ENCODE assay signal across 9 cellular contexts in the genomic region with DNA sequence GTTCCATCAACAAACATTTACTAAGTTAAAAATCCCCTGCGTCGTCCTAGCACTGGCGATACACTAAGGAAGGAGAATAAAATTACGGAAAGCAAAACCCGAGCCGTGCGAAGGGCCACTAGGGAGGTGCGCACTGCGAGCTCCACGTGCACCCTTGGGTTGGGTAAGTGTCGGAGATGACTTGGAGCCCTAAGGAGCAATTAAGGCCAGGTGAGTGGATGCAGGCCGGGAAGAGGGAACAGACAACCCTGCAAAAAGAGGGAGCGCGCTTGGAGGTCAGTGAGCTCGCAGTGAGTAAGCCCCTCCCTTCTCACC. TPM values are rescaled to one million over a fixed set of nuclear protein-coding genes. Genes with fewer than 3 reads are reported as not detected.
DNase-seq lines count a peak whose midpoint lies in the region; ATAC-seq and TF ChIP-seq lines count a peak whose summit lies in the region.
"Had no signal": no experiment of that assay in that cellular context is flagged by ENCODE, and none has a peak within 500 bp of the region (broad histone marks: within the 10 kb centered on the region; RNA-seq: fewer than 3 reads in every experiment).

No MANE protein-coding gene starts in this region.

- H3K27ac Mint-ChIP-seq in CD14-positive monocyte: peak overlapping the region; percentile 94 to 97 (median 95)

- WGBS in heart left ventricle, 4 donors: 0 to 2% (median 1%) methylated on average over 14 to 15 of the region's 15 CpGs
- 0 to 1% (median 1%) methylated on average over 15 of the region's 15 CpGs for WGBS in spleen, 5 donors

- peaks cover 23 to 33% of the 10 kb centered on the region in 2 donors for H3K36me3 Mint-ChIP-seq in CD14-positive monocyte

- H3K9me3 ChIP-seq in heart left ventricle (no peaks in the 10 kb centered on the region), spleen (no peaks in the 10 kb centered on the region)

- ATAC-seq in SK-N-SH treated with all-trans-retinoic acid at 6 μM for 48 hours (peak; percentile 43), heart left ventricle (peak in 1 of 4 donors; percentile 6)

- intact Hi-C loops in CD14-positive monocyte (cut with micrococcal nuclease): loop anchor here (5.0 kb wide), 1 partner anchor 94 kb away; a partner anchor contains a TSS
- intact Hi-C loops in heart left ventricle (cut with DNase I): no loop called here
- intact Hi-C loops in spleen (cut with DNase I; ENCODE audit: low total_unique reads): no loop called here

- TF ChIP-seq POLR2A in heart left ventricle (IDR thresholded peaks at IDR 0.05): no peak
- no peak for TF ChIP-seq POLR2A in spleen (IDR thresholded peaks at IDR 0.05)

- no peak for DNase-seq in CD14-positive monocyte (ENCODE audit: low spot score)
- DNase-seq in H7: no peak
- DNase-seq in heart left ventricle: no peak
- no peak for DNase-seq in spleen
- no peak for DNase-seq in activated gamma-delta T cell (lab: John Stamatoyannopoulos, UW)
- no peak for DNase-seq in amniotic stem cell (lab: John Stamatoyannopoulos, UW)
- DNase-seq in COLO829 (ENCODE audit: low spot score): no peak

- peaks cover 20% of the 10 kb centered on the region for H3K4me1 Mint-ChIP-seq in CD14-positive monocyte

- peak overlapping the region; percentile 86 to 98 for H3K4me3 Mint-ChIP-seq in CD14-positive monocyte

- H3K36me3 ChIP-seq in H7 (replicated peaks; ENCODE audit: control insufficient read depth, insufficient read depth, low read length) (peaks cover 10% of the 10 kb centered on the region), heart left ventricle (peaks cover 0 to 34% (median 26%) of the 10 kb centered on the region in 9 donors), spleen (peaks cover 0 to 30% (median 19%) of the 10 kb centered on the region in 6 donors)

- H3K27me3 ChIP-seq in H7 (ENCODE audit: control insufficient read depth, insufficient read depth, low read length) (no peaks in the 10 kb centered on the region), heart left ventricle (no peaks in the 10 kb centered on the region), spleen (replicated peaks in 1 of 7) (no peaks in the 10 kb centered on the region)

- TF ChIP-seq CTCF in CD14-positive monocyte (IDR thresholded peaks at IDR 0.05) (no peak), heart left ventricle (IDR thresholded peaks at IDR 0.05) (no peak), spleen (IDR thresholded peaks at IDR 0.05 in 8 of 11, conservative IDR thresholded peaks at IDR 0.05 in 3 of 11) (no peak)

- H3K9me3 Mint-ChIP-seq in CD14-positive monocyte: peaks cover 0 to 2% (median 0%) of the 10 kb centered on the region in 7 donors

- H3K27me3 Mint-ChIP-seq in CD14-positive monocyte (ENCODE audit: low read depth in 3 of 3): peaks cover 0 to 2% (median 1%) of the 10 kb centered on the region in 3 donors

- H3K27ac ChIP-seq in heart left ventricle (peak overlapping the region; percentile 15 to 94 (median 85)), spleen (peak overlapping the region; percentile 70 to 91 (median 86))

- H3K4me3 ChIP-seq in H7 (ENCODE audit: insufficient read depth, low read depth, low read length) (peak overlapping the region; percentile 98), heart left ventricle (peak overlapping the region; percentile 71 to 100 (median 88)), spleen (peak overlapping the region; percentile 99 to 100 (median 100))

- peaks cover 4 to 21% (median 15%) of the 10 kb centered on the region in 12 donors for H3K4me1 ChIP-seq in heart left ventricle
- H3K4me1 ChIP-seq in spleen: peaks cover 10 to 32% (median 28%) of the 10 kb centered on the region in 6 donors

TF ChIP-seq in SK-N-SH treated with all-trans-retinoic acid at 6 μM for 48 hours, 23 proteins besides CTCF, POLR2A, EP300 and RAD21 (continues in another document):
- no peak for TF ChIP-seq BACH2 (CRISPR knock-in tag; IDR thresholded peaks at IDR 0.05; ENCODE audit: borderline replicate concordance)
- no peak for TF ChIP-seq PPARA (CRISPR knock-in tag; IDR thresholded peaks at IDR 0.05; ENCODE audit: borderline replicate concordance)
- TF ChIP-seq ZFP3 (CRISPR knock-in tag; IDR thresholded peaks at IDR 0.05): no peak
- TF ChIP-seq ARNTL (CRISPR knock-in tag; IDR thresholded peaks at IDR 0.05; ENCODE audit: borderline replicate concordance, low read depth): no peak
- no peak for TF ChIP-seq ZNF70 (CRISPR knock-in tag; IDR thresholded peaks at IDR 0.05)
- TF ChIP-seq, protein P1, sequence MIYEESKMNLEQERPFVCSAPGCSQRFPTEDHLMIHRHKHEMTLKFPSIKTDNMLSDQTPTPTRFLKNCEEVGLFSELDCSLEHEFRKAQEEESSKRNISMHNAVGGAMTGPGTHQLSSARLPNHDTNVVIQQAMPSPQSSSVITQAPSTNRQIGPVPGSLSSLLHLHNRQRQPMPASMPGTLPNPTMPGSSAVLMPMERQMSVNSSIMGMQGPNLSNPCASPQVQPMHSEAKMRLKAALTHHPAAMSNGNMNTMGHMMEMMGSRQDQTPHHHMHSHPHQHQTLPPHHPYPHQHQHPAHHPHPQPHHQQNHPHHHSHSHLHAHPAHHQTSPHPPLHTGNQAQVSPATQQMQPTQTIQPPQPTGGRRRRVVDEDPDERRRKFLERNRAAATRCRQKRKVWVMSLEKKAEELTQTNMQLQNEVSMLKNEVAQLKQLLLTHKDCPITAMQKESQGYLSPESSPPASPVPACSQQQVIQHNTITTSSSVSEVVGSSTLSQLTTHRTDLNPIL (CRISPR knock-in tag; IDR thresholded peaks at IDR 0.05; ENCODE audit: low read depth): no peak
- TF ChIP-seq ZFP30 (CRISPR knock-in tag; IDR thresholded peaks at IDR 0.05): no peak
- no peak for TF ChIP-seq ZC3H10 (CRISPR knock-in tag; IDR thresholded peaks at IDR 0.05)
- TF ChIP-seq ISL1 (CRISPR knock-in tag; IDR thresholded peaks at IDR 0.05): no peak
- TF ChIP-seq, protein P2, sequence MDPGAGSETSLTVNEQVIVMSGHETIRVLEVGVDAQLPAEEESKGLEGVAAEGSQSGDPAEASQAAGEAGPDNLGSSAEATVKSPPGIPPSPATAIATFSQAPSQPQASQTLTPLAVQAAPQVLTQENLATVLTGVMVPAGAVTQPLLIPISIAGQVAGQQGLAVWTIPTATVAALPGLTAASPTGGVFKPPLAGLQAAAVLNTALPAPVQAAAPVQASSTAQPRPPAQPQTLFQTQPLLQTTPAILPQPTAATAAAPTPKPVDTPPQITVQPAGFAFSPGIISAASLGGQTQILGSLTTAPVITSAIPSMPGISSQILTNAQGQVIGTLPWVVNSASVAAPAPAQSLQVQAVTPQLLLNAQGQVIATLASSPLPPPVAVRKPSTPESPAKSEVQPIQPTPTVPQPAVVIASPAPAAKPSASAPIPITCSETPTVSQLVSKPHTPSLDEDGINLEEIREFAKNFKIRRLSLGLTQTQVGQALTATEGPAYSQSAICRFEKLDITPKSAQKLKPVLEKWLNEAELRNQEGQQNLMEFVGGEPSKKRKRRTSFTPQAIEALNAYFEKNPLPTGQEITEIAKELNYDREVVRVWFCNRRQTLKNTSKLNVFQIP (CRISPR knock-in tag; IDR thresholded peaks at IDR 0.05; ENCODE audit: borderline replicate concordance, low read depth): no peak
- no peak for TF ChIP-seq ESRRG (CRISPR knock-in tag; IDR thresholded peaks at IDR 0.05)
- no peak for TF ChIP-seq TCF4 (CRISPR knock-in tag; IDR thresholded peaks at IDR 0.05; ENCODE audit: borderline replicate concordance)
- TF ChIP-seq GLIS3 (CRISPR knock-in tag; IDR thresholded peaks at IDR 0.05): no peak
- TF ChIP-seq, protein P3, sequence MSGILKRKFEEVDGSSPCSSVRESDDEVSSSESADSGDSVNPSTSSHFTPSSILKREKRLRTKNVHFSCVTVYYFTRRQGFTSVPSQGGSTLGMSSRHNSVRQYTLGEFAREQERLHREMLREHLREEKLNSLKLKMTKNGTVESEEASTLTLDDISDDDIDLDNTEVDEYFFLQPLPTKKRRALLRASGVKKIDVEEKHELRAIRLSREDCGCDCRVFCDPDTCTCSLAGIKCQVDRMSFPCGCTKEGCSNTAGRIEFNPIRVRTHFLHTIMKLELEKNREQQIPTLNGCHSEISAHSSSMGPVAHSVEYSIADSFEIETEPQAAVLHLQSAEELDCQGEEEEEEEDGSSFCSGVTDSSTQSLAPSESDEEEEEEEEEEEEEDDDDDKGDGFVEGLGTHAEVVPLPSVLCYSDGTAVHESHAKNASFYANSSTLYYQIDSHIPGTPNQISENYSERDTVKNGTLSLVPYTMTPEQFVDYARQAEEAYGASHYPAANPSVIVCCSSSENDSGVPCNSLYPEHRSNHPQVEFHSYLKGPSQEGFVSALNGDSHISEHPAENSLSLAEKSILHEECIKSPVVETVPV (CRISPR knock-in tag; IDR thresholded peaks at IDR 0.05): no peak

RNA-seq across cellular contexts. Expression of a gene that starts 0.7 kb away (rescaled TPM):
- polyA plus RNA-seq in CD14-positive monocyte: 1 to 10 TPM; 2.9 to 3.6 TPM
- total RNA-seq in H7 (2014; rRNA removed; shearing (Covaris generic)): 12.9 and 15.3 TPM in 2 replicates
- total RNA-seq in heart left ventricle: 1 to 10 TPM; 1.7 to 9.1 (median 6.4) TPM
- 10 to 100 TPM in 1 of 2 donors, 1 to 10 TPM in 1; 3.5 to 17.9 TPM for polyA plus RNA-seq in heart left ventricle
- total RNA-seq in spleen: 10 to 100 TPM; 11.2 to 31.3 (median 20.7) TPM
- 10 to 100 TPM in 2 of 3 donors, 1 to 10 TPM in 1; 6.1 to 17.4 (median 11.6) TPM for polyA plus RNA-seq in spleen

RNA-seq across cellular contexts. Expression of a gene that starts 14.5 kb away (rescaled TPM):
- polyA plus RNA-seq in CD14-positive monocyte (10 to 100 TPM; 18.2 to 35.5 TPM), heart left ventricle (10 to 100 TPM; 22.7 to 59.1 TPM), spleen (10 to 100 TPM; 12.0 to 18.7 (median 12.1) TPM)
- 40.5 and 41.9 TPM in 2 replicates for total RNA-seq in H7 (2014; rRNA removed; shearing (Covaris generic))
- total RNA-seq in heart left ventricle (10 to 100 TPM; 35.1 to 62.8 (median 50.4) TPM), spleen (10 to 100 TPM; 27.2 to 38.8 (median 37.1) TPM)

RNA-seq across cellular contexts. Expression of a gene that starts 46.8 kb away (rescaled TPM):
- not detected for polyA plus RNA-seq in CD14-positive monocyte
- total RNA-seq in H7 (2014; rRNA removed; shearing (Covaris generic)): 42.9 and 57.1 TPM in 2 replicates
- not detected for total RNA-seq in heart left ventricle
- polyA plus RNA-seq in heart left ventricle: under 1 TPM in 1 of 2 donors, not detected in 1; 0.08 TPM
- not detected for total RNA-seq in spleen
- polyA plus RNA-seq in spleen: under 1 TPM in 1 of 3 donors, not detected in 2; 0.05 TPM
- total RNA-seq: LHCN-M2 had no signal

Comparison
In these comparisons a context has a peak if more than half of its experiments do, and no peak if none do; other contexts are left out.
1. RNA of a gene that starts 46.8 kb away (total RNA-seq): 42.9 to 57.1 TPM in H7; not detected in heart left ventricle and not detected in spleen; every median in the first group is over 10 times any median in the second.
2. intact Hi-C loops: an anchor here in CD14-positive monocyte (5.0 kb wide); none called in heart left ventricle and spleen.
3. Peak in every context shown above with its lines, with median percentiles within 50 percentile points of each other: H3K4me3 ChIP-seq.